Comparison of ENCODE assay signal across 8 cellular contexts in genomic region chr7:154666768-154667167, GRCh38.
"Had no signal": no experiment of that assay in that cellular context is flagged by ENCODE, and none has a peak within 500 bp of the region (broad histone marks: within the 10 kb centered on the region; RNA-seq: fewer than 3 reads in every experiment).

No MANE protein-coding gene starts in this region.

- FAIRE-seq: G401.6, GM12878, GM12891, GM12892, GM18507, GM19239 had no signal

- ATAC-seq: GM12878 had no signal

- H3K4me3 ChIP-seq: GM12878 had no signal

- DNase-seq: GDM1, GF-D8 had no signal
